Comparison of ENCODE assay signal across 17 cellular contexts in genomic region chr11:131908316-131908715, GRCh38.
A peak's percentile ranks its signal among the peaks of the same experiment; 100 is the strongest.
DNase-seq lines count a peak whose midpoint lies in the region; ATAC-seq, FAIRE-seq and TF ChIP-seq lines count a peak whose summit lies in the region.
"Had no signal": no experiment of that assay in that cellular context is flagged by ENCODE, and none has a peak within 500 bp of the region (broad histone marks: within the 10 kb centered on the region; RNA-seq: fewer than 3 reads in every experiment).

No MANE protein-coding gene starts in this region.

- H3K36me3 Mint-ChIP-seq in astrocyte (ENCODE audit: low read depth, unreplicated experiment), result peaks cover 7% of the 10 kb centered on the region
- no peaks in the 10 kb centered on the region for H3K36me3 Mint-ChIP-seq in stimulated activated naive B cell treated with anti-CD40 and anti-IgM and Interleukin-4, amounts not matched to agents 10 μg/mL and 1 μg/mL and 100 μg/mL, for 72 hours
- H3K36me3 Mint-ChIP-seq in activated CD8-positive, alpha-beta T cell treated with anti-CD3 and anti-CD28 coated beads, Interleukin-2, amount 10 ng/mL, durations not matched to agents 7 days and 5 days (ENCODE audit: low read depth), result peaks cover 2% of the 10 kb centered on the region
- H3K36me3 Mint-ChIP-seq: CD8-positive, alpha-beta memory T cell had no signal

- no peak for ATAC-seq in stimulated activated naive B cell treated with anti-CD40 and anti-IgM and Interleukin-4, amounts not matched to agents 10 μg/mL and 1 μg/mL and 100 μg/mL, for 72 hours (replicated peaks)
- ATAC-seq in activated CD8-positive, alpha-beta T cell treated with anti-CD3 and anti-CD28 coated beads, Interleukin-2, amount 10 ng/mL, durations not matched to agents 7 days and 5 days, result no peak
- ATAC-seq: GM23338 had no signal

- H3K9ac ChIP-seq in astrocyte (ENCODE audit: low read length) (peak overlapping the region; percentile 96), mesenchymal stem cell (ENCODE audit: low read length) (no peak overlapping the region)
- H3K9ac ChIP-seq: BLaER1 had no signal

- H3K27ac ChIP-seq in astrocyte (ENCODE audit: low read depth, low read length), result peak overlapping the region; percentile 92
- H3K27ac ChIP-seq in mesenchymal stem cell (ENCODE audit: low read length, poor library complexity, severe bottlenecking), result no peak overlapping the region
- H3K27ac ChIP-seq: 22Rv1, BLaER1 had no signal

- peaks cover 10% of the 10 kb centered on the region for H3K79me1 ChIP-seq in mesenchymal stem cell (replicated peaks; ENCODE audit: low read length, poor library complexity, severe bottlenecking)

- no peaks in the 10 kb centered on the region for H3K27me3 Mint-ChIP-seq in astrocyte (ENCODE audit: low read depth, unreplicated experiment)
- peaks cover 38 to 55% of the 10 kb centered on the region in 2 donors for H3K27me3 Mint-ChIP-seq in stimulated activated naive B cell treated with anti-CD40 and anti-IgM and Interleukin-4, amounts not matched to agents 10 μg/mL and 1 μg/mL and 100 μg/mL, for 72 hours
- H3K27me3 Mint-ChIP-seq in activated CD8-positive, alpha-beta T cell treated with anti-CD3 and anti-CD28 coated beads, Interleukin-2, amount 10 ng/mL, durations not matched to agents 7 days and 5 days (ENCODE audit: low read depth), result peaks cover 32% of the 10 kb centered on the region

- H3K27me3 ChIP-seq in astrocyte (ENCODE audit: insufficient read depth, low read length), result no peaks in the 10 kb centered on the region
- H3K27me3 ChIP-seq in mesenchymal stem cell (ENCODE audit: control insufficient read depth in 1 of 2, insufficient read depth in 1 of 2, low read length in 2 of 2), result no peaks in the 10 kb centered on the region
- H3K27me3 ChIP-seq: BLaER1 had no signal

- H3K4me1 ChIP-seq in astrocyte (ENCODE audit: insufficient read depth, low read length), result peaks cover 45% of the 10 kb centered on the region
- H3K4me1 ChIP-seq in mesenchymal stem cell (ENCODE audit: control insufficient read depth, insufficient read depth, low read depth, low read length), result peaks cover 10% of the 10 kb centered on the region
- H3K4me1 ChIP-seq: BLaER1, Caco-2 had no signal

- H3K14ac ChIP-seq in mesenchymal stem cell (ENCODE audit: low read length in 2 of 2), result no peak overlapping the region

- no peak overlapping the region for H4K91ac ChIP-seq in mesenchymal stem cell (ENCODE audit: low read length)

- H3K18ac ChIP-seq in mesenchymal stem cell (ENCODE audit: low read depth in 1 of 2, low read length in 2 of 2), result no peak overlapping the region

- peaks cover 72% of the 10 kb centered on the region for H3K79me2 ChIP-seq in astrocyte (ENCODE audit: insufficient read depth, low read length)

- no peak overlapping the region for H2BK12ac ChIP-seq in mesenchymal stem cell (ENCODE audit: low read length in 2 of 2)

- peak overlapping the region; percentile 94 for H3K4me3 Mint-ChIP-seq in astrocyte (ENCODE audit: unreplicated experiment)
- H3K4me3 Mint-ChIP-seq in stimulated activated naive B cell treated with anti-CD40 and anti-IgM and Interleukin-4, amounts not matched to agents 10 μg/mL and 1 μg/mL and 100 μg/mL, for 72 hours, result no peak overlapping the region
- H3K4me3 Mint-ChIP-seq in activated CD8-positive, alpha-beta T cell treated with anti-CD3 and anti-CD28 coated beads, Interleukin-2, amount 10 ng/mL, durations not matched to agents 7 days and 5 days, result no peak overlapping the region
- H3K4me3 Mint-ChIP-seq: CD8-positive, alpha-beta memory T cell; GM23338 had no signal

- no peak overlapping the region for H2BK120ac ChIP-seq in mesenchymal stem cell (ENCODE audit: low read depth, low read length)

- no peak overlapping the region for H3K4ac ChIP-seq in mesenchymal stem cell (ENCODE audit: low read depth in 1 of 2, low read length in 2 of 2)

- H3K4me3 ChIP-seq in astrocyte (ENCODE audit: insufficient read depth, low read depth, low read length) (peak overlapping the region; percentile 87), mesenchymal stem cell (ENCODE audit: insufficient read depth in 1 of 2, low read depth in 1 of 2, low read length in 2 of 2) (no peak overlapping the region)
- H3K4me3 ChIP-seq: BLaER1, GM23338 had no signal

- no peak overlapping the region for H3K27ac Mint-ChIP-seq in astrocyte (ENCODE audit: unreplicated experiment)
- H3K27ac Mint-ChIP-seq in stimulated activated naive B cell treated with anti-CD40 and anti-IgM and Interleukin-4, amounts not matched to agents 10 μg/mL and 1 μg/mL and 100 μg/mL, for 72 hours, result no peak overlapping the region
- H3K27ac Mint-ChIP-seq in activated CD8-positive, alpha-beta T cell treated with anti-CD3 and anti-CD28 coated beads, Interleukin-2, amount 10 ng/mL, durations not matched to agents 7 days and 5 days, result no peak overlapping the region
- H3K27ac Mint-ChIP-seq: CD8-positive, alpha-beta memory T cell; GM23338 had no signal

- H2AFZ ChIP-seq in astrocyte (ENCODE audit: low read depth, low read length) (no peak overlapping the region), mesenchymal stem cell (ENCODE audit: low read depth, low read length) (no peak overlapping the region)
- H2AFZ ChIP-seq: GM23338 had no signal

- H3K4me2 ChIP-seq in astrocyte (ENCODE audit: low read length) (peak overlapping the region; percentile 96), mesenchymal stem cell (ENCODE audit: low read length, poor library complexity, severe bottlenecking) (no peak overlapping the region)
- H3K4me2 ChIP-seq: BLaER1, GM23338 had no signal

- H4K8ac ChIP-seq in mesenchymal stem cell (ENCODE audit: low read length), result no peak overlapping the region

- POLR2A ChIA-PET in activated CD8-positive, alpha-beta T cell treated with anti-CD3 and anti-CD28 coated beads, Interleukin-2, amount 10 ng/mL, durations not matched to agents 7 days and 5 days (lab: Charles Lee), result no interaction called here

- H3K4me1 Mint-ChIP-seq in astrocyte (ENCODE audit: low read depth, unreplicated experiment), result peaks cover 44% of the 10 kb centered on the region
- H3K4me1 Mint-ChIP-seq in stimulated activated naive B cell treated with anti-CD40 and anti-IgM and Interleukin-4, amounts not matched to agents 10 μg/mL and 1 μg/mL and 100 μg/mL, for 72 hours, result no peaks in the 10 kb centered on the region
- H3K4me1 Mint-ChIP-seq in activated CD8-positive, alpha-beta T cell treated with anti-CD3 and anti-CD28 coated beads, Interleukin-2, amount 10 ng/mL, durations not matched to agents 7 days and 5 days (ENCODE audit: low read depth), result peaks cover 9% of the 10 kb centered on the region

- H2AK5ac ChIP-seq in mesenchymal stem cell (ENCODE audit: low read length, severe bottlenecking), result peak overlapping the region; percentile 3

- 93% methylated on average over 1 of the region's 2 CpGs for whole genome bisulfite sequencing in mesenchymal stem cell

- no peaks in the 10 kb centered on the region for H3K9me3 ChIP-seq in astrocyte (ENCODE audit: insufficient read depth, low read depth, low read length)
- no peaks in the 10 kb centered on the region for H3K9me3 ChIP-seq in mesenchymal stem cell (ENCODE audit: control insufficient read depth, low read length)
- H3K9me3 ChIP-seq: Caco-2 had no signal

- no peaks in the 10 kb centered on the region for H4K20me1 ChIP-seq in astrocyte (ENCODE audit: insufficient read depth, low read length)
- H4K20me1 ChIP-seq: BLaER1 had no signal

- H3K36me3 ChIP-seq in astrocyte (ENCODE audit: insufficient read depth, low read length), result peaks cover 6% of the 10 kb centered on the region
- no peaks in the 10 kb centered on the region for H3K36me3 ChIP-seq in mesenchymal stem cell (ENCODE audit: control insufficient read depth in 1 of 2, insufficient read depth in 2 of 2, low read depth in 1 of 2, low read length in 2 of 2)
- H3K36me3 ChIP-seq: BLaER1 had no signal

- TF ChIP-seq CTCF in astrocyte (IDR thresholded peaks at IDR 0.05; ENCODE audit: insufficient read depth, low read depth, low read length), result no peak

- peak; percentile 55 for FAIRE-seq in astrocyte (lab: Jason Lieb, UNC)
- FAIRE-seq: GM19239 had no signal

- DNase-seq in NCI-H1417 (lab: John Stamatoyannopoulos, UW) (peak in 2 of 3 experiments; percentile 8 to 37), NCI-H1417 treated with DMSO at 0.1 percent for 48 hours (lab: John Stamatoyannopoulos, UW) (no peak), astrocyte (ENCODE audit: low read depth) (no peak), mesenchymal stem cell (no peak), GDM1 (lab: John Stamatoyannopoulos, UW) (no peak)
- no peak for DNase-seq in stimulated activated naive B cell treated with anti-CD40 and anti-IgM and Interleukin-4, amounts not matched to agents 10 μg/mL and 1 μg/mL and 100 μg/mL, for 72 hours
- no peak for DNase-seq in activated CD8-positive, alpha-beta T cell treated with anti-CD3 and anti-CD28 coated beads, Interleukin-2, amount 10 ng/mL, durations not matched to agents 7 days and 5 days
- DNase-seq: AML-193; Caco-2; CD8-positive, alpha-beta memory T cell; DND-41; GF-D8; H7 had no signal

- no peak overlapping the region for H3K23ac ChIP-seq in mesenchymal stem cell (ENCODE audit: low read length in 2 of 2)

- CTCF ChIA-PET in activated CD8-positive, alpha-beta T cell treated with anti-CD3 and anti-CD28 coated beads, Interleukin-2, amount 10 ng/mL, durations not matched to agents 7 days and 5 days (lab: Charles Lee), result no interaction called here

- no peaks in the 10 kb centered on the region for H3K9me3 Mint-ChIP-seq in astrocyte (ENCODE audit: unreplicated experiment)
- peaks cover 0 to 4% of the 10 kb centered on the region in 2 donors for H3K9me3 Mint-ChIP-seq in stimulated activated naive B cell treated with anti-CD40 and anti-IgM and Interleukin-4, amounts not matched to agents 10 μg/mL and 1 μg/mL and 100 μg/mL, for 72 hours
- H3K9me3 Mint-ChIP-seq in activated CD8-positive, alpha-beta T cell treated with anti-CD3 and anti-CD28 coated beads, Interleukin-2, amount 10 ng/mL, durations not matched to agents 7 days and 5 days (ENCODE audit: insufficient read depth), result no peaks in the 10 kb centered on the region
- H3K9me3 Mint-ChIP-seq: GM23338 had no signal

- no peak overlapping the region for H2BK5ac ChIP-seq in mesenchymal stem cell (ENCODE audit: low read depth, low read length, poor library complexity, severe bottlenecking)

- H2BK15ac ChIP-seq in mesenchymal stem cell (ENCODE audit: low read depth, poor library complexity, severe bottlenecking), result no peak overlapping the region

Comparison
In these comparisons a context has a peak if more than half of its experiments do, and no peak if none do; other contexts are left out.
1. DNase-seq: peak in NCI-H1417 (2 of 3); none in NCI-H1417 treated with DMSO at 0.1 percent for 48 hours (single experiment), astrocyte (single experiment), mesenchymal stem cell (single experiment), GDM1 (single experiment), stimulated activated naive B cell treated with anti-CD40 and anti-IgM and Interleukin-4, amounts not matched to agents 10 μg/mL and 1 μg/mL and 100 μg/mL, for 72 hours (single experiment) and activated CD8-positive, alpha-beta T cell treated with anti-CD3 and anti-CD28 coated beads, Interleukin-2, amount 10 ng/mL, durations not matched to agents 7 days and 5 days (single experiment).